Comparison of ENCODE assay signal across 8 cellular contexts in the genomic region with DNA sequence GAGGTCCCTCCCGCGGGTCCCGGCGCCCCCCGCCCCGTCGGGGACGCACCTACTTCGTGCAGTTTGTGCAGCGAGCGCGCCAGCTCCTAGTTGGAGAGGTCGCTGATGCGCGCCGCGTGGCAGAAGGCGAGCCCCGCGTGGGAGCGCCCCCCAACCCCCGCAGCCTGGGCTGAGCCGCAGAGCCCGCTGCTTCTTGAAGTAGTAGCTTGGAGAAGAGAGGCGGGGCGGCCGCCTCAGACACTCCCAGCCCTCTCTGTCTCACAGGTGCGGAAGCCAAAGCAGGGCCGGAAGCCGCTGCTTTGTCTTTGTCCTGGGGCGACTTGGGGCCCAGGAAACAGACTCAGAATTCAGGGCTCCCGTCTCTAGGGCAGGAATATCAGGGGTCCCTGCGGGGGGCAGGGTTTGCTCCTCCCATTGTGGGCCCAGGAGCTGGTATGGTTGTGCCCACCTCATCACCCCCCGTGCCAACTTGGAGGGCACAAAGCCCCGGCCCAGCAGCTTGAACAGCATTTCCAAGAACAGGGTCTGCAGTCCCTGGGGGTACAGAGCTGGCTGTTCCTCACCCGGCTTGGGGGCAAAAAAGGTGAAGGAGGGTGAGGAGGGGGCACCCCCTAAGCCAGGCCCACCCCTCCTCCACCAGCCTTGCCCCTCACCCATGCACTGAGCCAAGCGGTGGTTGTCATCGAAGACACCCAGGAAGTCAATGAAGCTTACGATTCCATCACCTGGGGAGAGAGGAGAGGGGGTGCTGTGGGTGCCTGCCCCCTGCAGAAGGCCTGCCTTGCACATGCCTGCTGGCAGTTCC. TPM values are rescaled to one million over a fixed set of nuclear protein-coding genes. Genes with fewer than 3 reads are reported as not detected.
DNase-seq lines count a peak whose midpoint lies in the region; ATAC-seq and TF ChIP-seq lines count a peak whose summit lies in the region.

No MANE protein-coding gene starts in this region.

- H3K9ac ChIP-seq in SU-DHL-6 (ENCODE audit: low read length) = peak overlapping the region; percentile 83

- peak overlapping the region; percentile 53 for H2AFZ ChIP-seq in SU-DHL-6 (ENCODE audit: low read depth, low read length, severe bottlenecking)

- H3K27ac ChIP-seq in SU-DHL-6 (ENCODE audit: low read depth, low read length) = peak overlapping the region; percentile 81

- ATAC-seq in GM19351 (IDR thresholded peaks at IDR 0.05; ENCODE audit: unreplicated experiment) (peak; percentile 70), HG03520 (IDR thresholded peaks at IDR 0.05; ENCODE audit: unreplicated experiment) (peak; percentile 45)

- peaks cover 7% of the 10 kb centered on the region; the same call in 1 of the 2 replicates for H3K79me2 ChIP-seq in SU-DHL-6 (ENCODE audit: insufficient read depth, low read length)

- DNase-seq in BE2C = no peak
- DNase-seq in astrocyte of the hippocampus (ENCODE audit: low read depth, low spot score) = peak; percentile 29
- DNase-seq in kidney glomerular epithelial cell (lab: John Stamatoyannopoulos, UW) = peak; percentile 22
- peak; percentile 61 to 78 (median 78) for DNase-seq in stimulated activated CD4-positive, alpha-beta T cell treated with anti-CD3 and anti-CD28 coated beads, TNF-alpha, amount 100 ng/mL, for 4 hours (ENCODE audit: low read depth in 3 of 3)
- no peak for DNase-seq in posterior vena cava (ENCODE audit: low spot score)

- no peaks in the 10 kb centered on the region for H3K27me3 ChIP-seq in BE2C
- H3K27me3 ChIP-seq in SU-DHL-6 (ENCODE audit: low read length) = no peaks in the 10 kb centered on the region

- H3F3A ChIP-seq in SU-DHL-6 (ENCODE audit: insufficient read depth) = peaks cover 4% of the 10 kb centered on the region; the same call in 1 of the 2 replicates

- H3K9me2 ChIP-seq in SU-DHL-6 (replicated peaks; ENCODE audit: insufficient read depth, low read length) = no peaks in the 10 kb centered on the region

- intact Hi-C loops in posterior vena cava (cut with DNase I) = loop anchor here in 1 of 2 donors (5.0 kb wide), 1 partner anchor 859 kb away; no protein-coding TSS in a partner anchor

- H3K36me3 ChIP-seq in BE2C = no peaks in the 10 kb centered on the region
- H3K36me3 ChIP-seq in SU-DHL-6 (ENCODE audit: low read length) = no peaks in the 10 kb centered on the region

- H4K20me1 ChIP-seq in SU-DHL-6 (ENCODE audit: low read depth, low read length) = no peaks in the 10 kb centered on the region

- TF ChIP-seq CTCF in BE2C (IDR thresholded peaks at IDR 0.05; ENCODE audit: low read depth, low read length) (no peak), SU-DHL-6 (IDR thresholded peaks at IDR 0.05; ENCODE audit: insufficient read depth, low read length, poor library complexity, severe bottlenecking) (no peak)

- peak overlapping the region; percentile 84 for H3K4me2 ChIP-seq in SU-DHL-6 (ENCODE audit: low read depth, low read length, poor library complexity, severe bottlenecking)

- no peaks in the 10 kb centered on the region for H3K9me3 ChIP-seq in BE2C
- no peaks in the 10 kb centered on the region for H3K9me3 ChIP-seq in SU-DHL-6 (ENCODE audit: insufficient read depth, low read length)

- peaks cover 4% of the 10 kb centered on the region; the same call in 1 of the 2 replicates for H3K4me1 ChIP-seq in BE2C

- H3K4me3 ChIP-seq in BE2C (ENCODE audit: low read depth, low read length) = peak overlapping the region; percentile 74
- peak overlapping the region; percentile 81 for H3K4me3 ChIP-seq in SU-DHL-6 (ENCODE audit: insufficient read depth, low read length, poor library complexity, severe bottlenecking)

RNA-seq across cellular contexts. Expression of a gene that starts 13.6 kb away (rescaled TPM):
- polyA plus RNA-seq in BE2C (2012; ENCODE audit: insufficient read depth, insufficient read length, low read depth) = not detected
- not detected for total RNA-seq in posterior vena cava

RNA-seq across cellular contexts. Expression of a gene that starts 26.6 kb away (rescaled TPM):
- polyA plus RNA-seq in BE2C (2012; ENCODE audit: insufficient read depth, insufficient read length, low read depth) = 64.8 TPM
- 10 to 100 TPM; 19.5 to 28.2 TPM for total RNA-seq in posterior vena cava

Comparison
In these comparisons a context has a peak if more than half of its experiments do, and no peak if none do; other contexts are left out.
1. DNase-seq: peak in astrocyte of the hippocampus (single experiment), kidney glomerular epithelial cell (single experiment) and stimulated activated CD4-positive, alpha-beta T cell treated with anti-CD3 and anti-CD28 coated beads, TNF-alpha, amount 100 ng/mL, for 4 hours (3 of 3); none in BE2C (single experiment) and posterior vena cava (single experiment).